ENCODE assay signal across 21 cellular contexts in the genomic region with DNA sequence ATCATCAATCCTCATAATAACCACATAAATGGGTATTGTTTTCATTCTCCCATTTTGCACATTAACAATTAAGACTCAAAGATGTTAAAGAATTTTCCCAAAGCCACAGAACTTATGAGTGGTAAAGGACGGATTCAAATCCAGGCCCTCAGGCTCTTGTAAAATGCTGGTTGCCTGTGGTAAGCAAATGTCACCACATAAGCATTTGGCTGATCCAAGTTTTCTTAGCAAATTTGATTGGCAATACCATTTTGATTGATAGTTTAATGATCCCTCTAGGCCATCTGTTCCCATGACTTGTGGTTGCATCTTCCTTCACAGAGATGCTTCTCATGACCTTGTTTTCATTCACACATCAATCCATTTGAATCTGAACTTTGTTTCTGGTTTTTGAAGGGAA.
DNase-seq lines count a peak whose midpoint lies in the region; ATAC-seq lines count a peak whose summit lies in the region.
"Had no signal": no experiment of that assay in that cellular context is flagged by ENCODE, and none has a peak within 500 bp of the region (broad histone marks: within the 10 kb centered on the region; RNA-seq: fewer than 3 reads in every experiment).

No MANE protein-coding gene starts in this region.

- ATAC-seq in activated naive CD8-positive, alpha-beta T cell treated with anti-CD3 and anti-CD28 coated beads, Interleukin-2, amount 50 U/mL, for 24 hours: no peak
- no peak for ATAC-seq in GM21367 (IDR thresholded peaks at IDR 0.05; ENCODE audit: unreplicated experiment)
- ATAC-seq: HCT116, HepG2 had no signal

- no peaks in the 10 kb centered on the region for H3K9me3 Mint-ChIP-seq in activated naive CD8-positive, alpha-beta T cell treated with anti-CD3 and anti-CD28 coated beads, Interleukin-2, amount 50 U/mL, for 24 hours
- H3K9me3 Mint-ChIP-seq: CD8-positive, alpha-beta memory T cell had no signal

- no peaks in the 10 kb centered on the region for H3K36me3 Mint-ChIP-seq in activated naive CD8-positive, alpha-beta T cell treated with anti-CD3 and anti-CD28 coated beads, Interleukin-2, amount 50 U/mL, for 24 hours (ENCODE audit: low read depth)
- H3K36me3 Mint-ChIP-seq: CD4-positive, CD25-positive, alpha-beta regulatory T cell; CD8-positive, alpha-beta memory T cell; IgD-negative memory B cell had no signal

- no peak overlapping the region for H3K27ac Mint-ChIP-seq in activated naive CD8-positive, alpha-beta T cell treated with anti-CD3 and anti-CD28 coated beads, Interleukin-2, amount 50 U/mL, for 24 hours
- H3K27ac Mint-ChIP-seq: CD4-positive, CD25-positive, alpha-beta regulatory T cell; CD8-positive, alpha-beta memory T cell; HFFc6 had no signal

- H3K4me1 Mint-ChIP-seq in activated naive CD8-positive, alpha-beta T cell treated with anti-CD3 and anti-CD28 coated beads, Interleukin-2, amount 50 U/mL, for 24 hours: no peaks in the 10 kb centered on the region
- H3K4me1 Mint-ChIP-seq: CD4-positive, CD25-positive, alpha-beta regulatory T cell; CD8-positive, alpha-beta memory T cell; IgD-negative memory B cell had no signal

- in situ Hi-C loops in SK-MEL-5 (cut with HindIII; ENCODE audit: low pct_unique_long_range_greater_than_20kb, low sequenced_read_pairs): no loop called here

- DNase-seq in EL (peak; percentile 47), SK-MEL-5 (ENCODE audit: low read depth, low spot score) (peak; percentile 3), foreskin melanocyte (peak; percentile 97), NAMALWA (ENCODE audit: low spot score) (no peak)
- no peak for DNase-seq in activated naive CD8-positive, alpha-beta T cell treated with anti-CD3 and anti-CD28 coated beads, Interleukin-2, amount 50 U/mL, for 24 hours
- DNase-seq: BE2C; C1 segment of cervical spinal cord; CD4-positive, CD25-positive, alpha-beta regulatory T cell; CD8-positive, alpha-beta memory T cell; COR-L47; DMS 273 treated with DMSO at 0.1 percent for 48 hours; DMS53; DND-41; GF-D8; GOT3; H7; HFFc6 had no signal

- H3K4me3 Mint-ChIP-seq in activated naive CD8-positive, alpha-beta T cell treated with anti-CD3 and anti-CD28 coated beads, Interleukin-2, amount 50 U/mL, for 24 hours: no peak overlapping the region
- H3K4me3 Mint-ChIP-seq: CD4-positive, CD25-positive, alpha-beta regulatory T cell; CD8-positive, alpha-beta memory T cell; HFFc6; IgD-negative memory B cell had no signal

- H3K27me3 Mint-ChIP-seq in activated naive CD8-positive, alpha-beta T cell treated with anti-CD3 and anti-CD28 coated beads, Interleukin-2, amount 50 U/mL, for 24 hours: peaks cover 2% of the 10 kb centered on the region
- H3K27me3 Mint-ChIP-seq: CD4-positive, CD25-positive, alpha-beta regulatory T cell; CD8-positive, alpha-beta memory T cell had no signal

Comparison
In these comparisons a context has a peak if more than half of its experiments do, and no peak if none do; other contexts are left out.
1. DNase-seq: peak in EL (single experiment), SK-MEL-5 (single experiment) and foreskin melanocyte (single experiment); none in NAMALWA (single experiment) and activated naive CD8-positive, alpha-beta T cell treated with anti-CD3 and anti-CD28 coated beads, Interleukin-2, amount 50 U/mL, for 24 hours (single experiment).